In genomic region chr9:33177633-33178032, GRCh38 we compare ENCODE assay signal across 18 cellular contexts. TPM values are rescaled to one million over a fixed set of nuclear protein-coding genes. Genes with fewer than 3 reads are reported as not detected.
A peak's percentile ranks its signal among the peaks of the same experiment; 100 is the strongest.
DNase-seq lines count a peak whose midpoint lies in the region; ATAC-seq, FAIRE-seq and TF ChIP-seq lines count a peak whose summit lies in the region.
"Had no signal": no experiment of that assay in that cellular context is flagged by ENCODE, and none has a peak within 500 bp of the region (broad histone marks: within the 10 kb centered on the region; RNA-seq: fewer than 3 reads in every experiment).

No MANE protein-coding gene starts in this region.

- H3K9me3 Mint-ChIP-seq in T-helper 2 cell treated with Interferon-gamma antibody and Interleukin-4, amounts not matched to agents 5 μg/mL and 100 μg/mL, for 36 hours, result no peaks in the 10 kb centered on the region
- H3K9me3 Mint-ChIP-seq: HFFc6, neural crest cell had no signal

- intact Hi-C loops in kidney (cut with DNase I), result no loop called here

- no peak for FAIRE-seq in kidney (lab: Jason Lieb, UNC)
- FAIRE-seq: colon had no signal

- H3K9me3 ChIP-seq in kidney (ENCODE audit: control insufficient read depth in 1 of 2, low read length in 2 of 2), result no peaks in the 10 kb centered on the region
- H3K9me3 ChIP-seq: lower lobe of right lung, testis had no signal

- TF ChIP-seq CTCF in kidney (IDR thresholded peaks at IDR 0.05; ENCODE audit: borderline replicate concordance, extremely low read depth, insufficient read depth), result no peak

- ATAC-seq in GM18907 (IDR thresholded peaks at IDR 0.05; ENCODE audit: unreplicated experiment) (peak; percentile 94), GM21529 (IDR thresholded peaks at IDR 0.05; ENCODE audit: unreplicated experiment) (peak; percentile 84), HG03135 (IDR thresholded peaks at IDR 0.05; ENCODE audit: unreplicated experiment) (peak; percentile 89)
- ATAC-seq: lower lobe of right lung, Panc1 had no signal

- H3K9ac ChIP-seq in kidney (ENCODE audit: low read length in 2 of 2), result no peak overlapping the region

- H3K36me3 ChIP-seq in kidney (ENCODE audit: control insufficient read depth in 1 of 2, insufficient read depth in 2 of 2, low read length in 2 of 2), result no peaks in the 10 kb centered on the region
- H3K36me3 ChIP-seq: lower lobe of right lung had no signal

- H3K4me1 Mint-ChIP-seq in T-helper 2 cell treated with Interferon-gamma antibody and Interleukin-4, amounts not matched to agents 5 μg/mL and 100 μg/mL, for 36 hours (ENCODE audit: low read depth), result peaks cover 3% of the 10 kb centered on the region
- H3K4me1 Mint-ChIP-seq: neural crest cell had no signal

- no peak overlapping the region for H3K27ac Mint-ChIP-seq in T-helper 2 cell treated with Interferon-gamma antibody and Interleukin-4, amounts not matched to agents 5 μg/mL and 100 μg/mL, for 36 hours
- H3K27ac Mint-ChIP-seq: HFFc6 had no signal

- H3K4me1 ChIP-seq in kidney (ENCODE audit: control insufficient read depth in 1 of 2, insufficient read depth in 1 of 2, low read depth in 1 of 2, low read length in 2 of 2), result peaks cover 7 to 17% of the 10 kb centered on the region in 2 donors

- H3K27ac ChIP-seq in kidney (ENCODE audit: low read depth in 2 of 2, low read length in 2 of 2), result peak overlapping the region in 1 of 2 donors; percentile 22
- H3K27ac ChIP-seq: lower lobe of right lung, testis had no signal

- DNase-seq in kidney (peak; percentile 82), NCI-H2029 (lab: John Stamatoyannopoulos, UW) (no peak), cortex of kidney (lab: John Stamatoyannopoulos, UW) (no peak), NCI-H1417 (lab: John Stamatoyannopoulos, UW) (no peak)
- no peak for DNase-seq in T-helper 2 cell treated with Interferon-gamma antibody and Interleukin-4, amounts not matched to agents 5 μg/mL and 100 μg/mL, for 36 hours (ENCODE audit: low spot score)
- DNase-seq: activated T-cell treated with anti-CD3 and anti-CD28 coated beads, Interleukin-2, amount 50 U/mL, for 48 hours; EL; HFFc6; lower lobe of right lung; MV-4-11; T-helper 1 cell; testis had no signal

- H3K4me3 Mint-ChIP-seq in T-helper 2 cell treated with Interferon-gamma antibody and Interleukin-4, amounts not matched to agents 5 μg/mL and 100 μg/mL, for 36 hours, result no peak overlapping the region
- H3K4me3 Mint-ChIP-seq: HFFc6, neural crest cell had no signal

- H3K4me3 ChIP-seq in kidney (ENCODE audit: low read length in 2 of 2), result no peak overlapping the region
- H3K4me3 ChIP-seq: lower lobe of right lung, testis had no signal

- H3K27me3 Mint-ChIP-seq in T-helper 2 cell treated with Interferon-gamma antibody and Interleukin-4, amounts not matched to agents 5 μg/mL and 100 μg/mL, for 36 hours (ENCODE audit: low read depth), result peaks cover 19% of the 10 kb centered on the region

- no peaks in the 10 kb centered on the region for H3K36me3 Mint-ChIP-seq in T-helper 2 cell treated with Interferon-gamma antibody and Interleukin-4, amounts not matched to agents 5 μg/mL and 100 μg/mL, for 36 hours (ENCODE audit: low read depth)

RNA-seq across cellular contexts. Expression of gene B4GALT1, which starts 10.5 kb away (rescaled TPM):
- 163 TPM for total RNA-seq in kidney
- polyA plus RNA-seq in kidney (ENCODE audit: insufficient read depth, low read depth, low replicate concordance), result 33.0 TPM
